ENCODE assay signal across 17 cellular contexts in genomic region chr7:82347808-82348207, GRCh38.
DNase-seq lines count a peak whose midpoint lies in the region; ATAC-seq and TF ChIP-seq lines count a peak whose summit lies in the region.
"Had no signal": no experiment of that assay in that cellular context is flagged by ENCODE, and none has a peak within 500 bp of the region (broad histone marks: within the 10 kb centered on the region; RNA-seq: fewer than 3 reads in every experiment).

No MANE protein-coding gene starts in this region.

- H2AFZ ChIP-seq in fibroblast of lung (ENCODE audit: low read length) (no peak overlapping the region), SK-N-SH (ENCODE audit: low read depth) (no peak overlapping the region)

- TF ChIP-seq CTCF in fibroblast of lung (conservative IDR thresholded peaks at IDR 0.05 in 1 of 2, IDR thresholded peaks at IDR 0.05 in 1 of 2; ENCODE audit: low read depth in 1 of 2, low read length in 2 of 2): no peak
- TF ChIP-seq CTCF in SK-N-SH (IDR thresholded peaks at IDR 0.05): no peak

- no peak for TF ChIP-seq EP300 in SK-N-SH (IDR thresholded peaks at IDR 0.05; ENCODE audit: borderline replicate concordance in 1 of 2, low read depth in 1 of 2, low read length in 1 of 2)

- H3K36me3 ChIP-seq in fibroblast of lung (ENCODE audit: control insufficient read depth, insufficient read depth, low read length): no peaks in the 10 kb centered on the region
- H3K36me3 ChIP-seq in SK-N-SH (replicated peaks in 1 of 2; ENCODE audit: control insufficient read depth in 1 of 2, insufficient read depth in 2 of 2, low read length in 1 of 2): peaks cover 0 to 19% of the 10 kb centered on the region in 2 experiments

- ATAC-seq in HG03571 (IDR thresholded peaks at IDR 0.05; ENCODE audit: unreplicated experiment): no peak
- ATAC-seq: HepG2 had no signal

- H3K9me2 ChIP-seq in SK-N-SH: no peaks in the 10 kb centered on the region

- CTCF ChIA-PET in SK-N-SH (lab: Yijun Ruan, JAX): interaction anchor here (0.8 to 3.2 kb wide), 2 partner anchors 11 to 224 kb away, joined by 3 to 16 read pairs; no protein-coding TSS in a partner anchor

- H3K9ac ChIP-seq in fibroblast of lung (ENCODE audit: insufficient read depth, low read length) (no peak overlapping the region), SK-N-SH (no peak overlapping the region)

- no peaks in the 10 kb centered on the region for H3K9me3 ChIP-seq in fibroblast of lung (ENCODE audit: control insufficient read depth, insufficient read depth, low read depth, low read length)
- no peaks in the 10 kb centered on the region for H3K9me3 ChIP-seq in SK-N-SH
- H3K9me3 ChIP-seq: Caco-2 had no signal

- H3K27ac ChIP-seq in fibroblast of lung (ENCODE audit: insufficient read depth, low read length): no peak overlapping the region
- H3K27ac ChIP-seq in SK-N-SH (ENCODE audit: low read depth in 2 of 2, low read length in 1 of 2): peak overlapping the region in 1 of 2 experiments; percentile 53; a peak in 2 of 4 replicates
- H3K27ac ChIP-seq: 22Rv1 had no signal

- DNase-seq in DMS 273 (lab: John Stamatoyannopoulos, UW; ENCODE audit: unreplicated experiment) (peak; percentile 43), DMS 273 treated with DMSO at 0.1 percent for 48 hours (lab: John Stamatoyannopoulos, UW) (no peak), NCI-H524 treated with DMSO at 0.1 percent for 48 hours (lab: John Stamatoyannopoulos, UW) (peak; percentile 71), fibroblast of lung (ENCODE audit: low read depth in 2 of 2) (no peak), superior temporal gyrus (ENCODE audit: extremely low spot score) (peak; percentile 49), NCI-H1694 (lab: John Stamatoyannopoulos, UW) (no peak), SK-N-SH (no peak)
- DNase-seq: Caco-2; CD4-positive, alpha-beta T cell; DMS53; EL; NCI-H1417; NCI-H187 treated with DMSO at 0.1 percent for 48 hours; NK-92 treated with Interleukin-12 subunit alpha and Interleukin-12 subunit beta, amount 100 ng/mL, for 24 hours had no signal

- no peak for TF ChIP-seq RAD21 in SK-N-SH (IDR thresholded peaks at IDR 0.05; ENCODE audit: low read length)

- H4K20me1 ChIP-seq in fibroblast of lung (ENCODE audit: control insufficient read depth, extremely low read depth, insufficient read depth, low read length): no peaks in the 10 kb centered on the region
- no peaks in the 10 kb centered on the region for H4K20me1 ChIP-seq in SK-N-SH (ENCODE audit: insufficient read depth)

- no peaks in the 10 kb centered on the region for H3K79me2 ChIP-seq in fibroblast of lung (ENCODE audit: control insufficient read depth, insufficient read depth, low read length)
- no peaks in the 10 kb centered on the region for H3K79me2 ChIP-seq in SK-N-SH (ENCODE audit: insufficient read depth)

- H3K27me3 ChIP-seq in fibroblast of lung (ENCODE audit: control insufficient read depth, insufficient read depth, low read length) (no peaks in the 10 kb centered on the region), SK-N-SH (ENCODE audit: insufficient read depth) (no peaks in the 10 kb centered on the region)

- H3K4me3 ChIP-seq in fibroblast of lung (replicated peaks in 1 of 4; ENCODE audit: control extremely low read depth in 1 of 4, insufficient read depth in 1 of 4, low read depth in 3 of 4, low read length in 4 of 4): peak overlapping the region in 1 of 4 experiments; percentile 35
- no peak overlapping the region for H3K4me3 ChIP-seq in SK-N-SH (ENCODE audit: low read depth in 2 of 2, low read length in 1 of 2)

- no peaks in the 10 kb centered on the region for H3K4me1 ChIP-seq in fibroblast of lung (ENCODE audit: control insufficient read depth, extremely low read depth, insufficient read depth, low read length)
- H3K4me1 ChIP-seq in SK-N-SH (ENCODE audit: control insufficient read depth in 1 of 2, insufficient read depth in 2 of 2, low read depth in 1 of 2, low read length in 1 of 2): peaks cover 0 to 26% of the 10 kb centered on the region in 2 experiments; a peak in 3 of 4 replicates
- H3K4me1 ChIP-seq: Caco-2 had no signal

- no peaks in the 10 kb centered on the region for H3F3A ChIP-seq in SK-N-SH (replicated peaks; ENCODE audit: insufficient read depth)

- 100% methylated on average over 1 of the region's 1 CpG for WGBS in SK-N-SH (ENCODE audit: low lambda C conversion rate)

- H3K4me2 ChIP-seq in fibroblast of lung (ENCODE audit: extremely low read depth, insufficient read depth, low read length) (peak overlapping the region; percentile 18), SK-N-SH (no peak overlapping the region)

- POLR2A ChIA-PET in SK-N-SH (lab: Yijun Ruan, JAX): no interaction called here

TF ChIP-seq in SK-N-SH, 30 proteins besides CTCF, POLR2A, EP300 and RAD21:
- TF ChIP-seq, protein P1, sequence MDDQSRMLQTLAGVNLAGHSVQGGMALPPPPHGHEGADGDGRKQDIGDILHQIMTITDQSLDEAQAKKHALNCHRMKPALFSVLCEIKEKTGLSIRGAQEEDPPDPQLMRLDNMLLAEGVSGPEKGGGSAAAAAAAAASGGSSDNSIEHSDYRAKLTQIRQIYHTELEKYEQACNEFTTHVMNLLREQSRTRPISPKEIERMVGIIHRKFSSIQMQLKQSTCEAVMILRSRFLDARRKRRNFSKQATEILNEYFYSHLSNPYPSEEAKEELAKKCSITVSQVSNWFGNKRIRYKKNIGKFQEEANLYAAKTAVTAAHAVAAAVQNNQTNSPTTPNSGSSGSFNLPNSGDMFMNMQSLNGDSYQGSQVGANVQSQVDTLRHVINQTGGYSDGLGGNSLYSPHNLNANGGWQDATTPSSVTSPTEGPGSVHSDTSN (IDR thresholded peaks at IDR 0.05): no peak
- TF ChIP-seq GABPA (IDR thresholded peaks at IDR 0.05; ENCODE audit: low read depth) (no peak), RFX5 (IDR thresholded peaks at IDR 0.05; ENCODE audit: low read length) (no peak), SMC3 (IDR thresholded peaks at IDR 0.05; ENCODE audit: low read depth, low read length) (no peak), TCF12 (IDR thresholded peaks at IDR 0.05) (no peak), MEF2A (IDR thresholded peaks at IDR 0.05; ENCODE audit: borderline replicate concordance, low read depth) (no peak), YY1 (IDR thresholded peaks at IDR 0.05; ENCODE audit: low read depth) (no peak)

Comparison
In these comparisons a context has a peak if more than half of its experiments do, and no peak if none do; other contexts are left out.
1. DNase-seq: peak in DMS 273 (single experiment), NCI-H524 treated with DMSO at 0.1 percent for 48 hours (single experiment) and superior temporal gyrus (single experiment); none in DMS 273 treated with DMSO at 0.1 percent for 48 hours (single experiment), fibroblast of lung (0 of 2), NCI-H1694 (single experiment) and SK-N-SH (single experiment).